Comparison of ENCODE assay signal across 28 cellular contexts in genomic region chr6:142369266-142369665, GRCh38.
"Had no signal": no experiment of that assay in that cellular context is flagged by ENCODE, and none has a peak within 500 bp of the region (broad histone marks: within the 10 kb centered on the region; RNA-seq: fewer than 3 reads in every experiment).

No MANE protein-coding gene starts in this region.

- H3K4me3 ChIP-seq: neural progenitor cell, ovary, psoas muscle, skin epidermis, smooth muscle cell, spleen, suprapubic skin, testis, tibial artery, transverse colon, upper lobe of right lung, uterus had no signal

- ATAC-seq: natural killer cell; psoas muscle; right cardiac atrium; sciatic nerve; stimulated activated memory B cell treated with anti-CD40 and anti-IgM and Interleukin-4, amounts not matched to agents 10 μg/mL and 1 μg/mL and 100 μg/mL, for 72 hours; stimulated activated naive CD8-positive, alpha-beta T cell treated with anti-CD3 and anti-CD28 coated beads, Interleukin-15, amount 100 ng/mL, for 72 hours; stimulated activated naive CD8-positive, alpha-beta T cell treated with anti-CD3 and anti-CD28 coated beads, Interleukin-15, Interleukin-2, amounts not matched to agents 100 U/mL and 50 U/mL, for 24 hours; upper lobe of right lung had no signal

- H3K9ac ChIP-seq: neural progenitor cell, parathyroid adenoma had no signal

- H3K79me2 ChIP-seq: parathyroid adenoma had no signal

- H3K4me1 ChIP-seq: neural progenitor cell, parathyroid adenoma, psoas muscle, spleen, suprapubic skin, testis, tibial artery, transverse colon, upper lobe of right lung, uterus had no signal

- H3K9me3 ChIP-seq: ovary, psoas muscle, spleen, suprapubic skin, testis, tibial artery, transverse colon, upper lobe of right lung, uterus had no signal

- DNase-seq: natural killer cell; occipital lobe; ovary; posterior cingulate gyrus; psoas muscle; right cardiac atrium; spleen; stimulated activated CD4-positive, alpha-beta T cell treated with anti-CD3 and anti-CD28 coated beads, Interleukin-12 subunit alpha, Interleukin-12 subunit beta, amount 100 ng/mL, for 4 hours; stimulated activated CD4-positive, alpha-beta T cell treated with anti-CD3 and anti-CD28 coated beads, Interleukin-1b, Interleukin-23, amount 100 ng/mL, for 48 hours; stimulated activated CD4-positive, alpha-beta T cell treated with anti-CD3 and anti-CD28 coated beads, Interleukin-4, amount 100 ng/mL, for 1 hour; stimulated activated CD4-positive, alpha-beta T cell treated with anti-CD3 and anti-CD28 coated beads, Interleukin-4, amount 100 ng/mL, for 4 hours; stimulated activated CD8-positive, alpha-beta memory T cell treated with anti-CD3 and anti-CD28 coated beads, Interleukin-4, amount 100 ng/mL, for 48 hours; stimulated activated naive CD4-positive, alpha-beta T cell; stimulated activated naive CD8-positive, alpha-beta T cell treated with anti-CD3 and anti-CD28 coated beads, Interleukin-15, amount 100 ng/mL, for 72 hours; stimulated activated naive CD8-positive, alpha-beta T cell treated with anti-CD3 and anti-CD28 coated beads, Interleukin-15, Interleukin-2, amounts not matched to agents 100 U/mL and 50 U/mL, for 24 hours; substantia nigra; testis; tibial artery; transverse colon; upper lobe of right lung; uterus had no signal

- H3K36me3 ChIP-seq: neural progenitor cell, ovary, spleen, suprapubic skin, tibial artery, transverse colon, upper lobe of right lung, uterus had no signal

- H3K27ac ChIP-seq: neural progenitor cell, ovary, parathyroid adenoma, psoas muscle, skin epidermis, spleen, suprapubic skin, testis, tibial artery, transverse colon, upper lobe of right lung, uterus had no signal

- H3K27me3 ChIP-seq: neural progenitor cell, ovary, spleen, suprapubic skin, testis, tibial artery, transverse colon, upper lobe of right lung, uterus had no signal

- H3K4me2 ChIP-seq: neural progenitor cell, smooth muscle cell had no signal

- H2AFZ ChIP-seq: neural progenitor cell, parathyroid adenoma had no signal
